In genomic region chr3:32140943-32141342, GRCh38 we compare ENCODE assay signal across 17 cellular contexts.
"Had no signal": no experiment of that assay in that cellular context is flagged by ENCODE, and none has a peak within 500 bp of the region (broad histone marks: within the 10 kb centered on the region; RNA-seq: fewer than 3 reads in every experiment).

No MANE protein-coding gene starts in this region.

- H3K27me3 ChIP-seq: adrenal gland, neutrophil had no signal

- DNase-seq: activated CD4-positive, alpha-beta T cell treated with anti-CD3 and anti-CD28 coated beads for 4 hours; activated CD8-positive, alpha-beta T cell treated with anti-CD3 and anti-CD28 coated beads for 36 hours; activated effector memory CD4-positive, alpha-beta T cell treated with anti-CD3 and anti-CD28 coated beads, Interleukin-2, amount 50 U/mL, for 16 hours; activated T-cell treated with anti-CD3 and anti-CD28 coated beads, Interleukin-2, amount 50 U/mL, for 4 hours; adrenal gland; cortex of kidney; effector memory CD8-positive, alpha-beta T cell; kidney glomerular epithelial cell; left ventricle myocardium superior; mesenchymal stem cell; naive thymus-derived CD8-positive, alpha-beta T cell; retina; T-helper 1 cell; T1000 had no signal

- H3K9ac ChIP-seq: parathyroid adenoma had no signal

- H2AFZ ChIP-seq: parathyroid adenoma had no signal

- H3K4me3 ChIP-seq: adrenal gland had no signal

- H3K36me3 ChIP-seq: adrenal gland, neutrophil had no signal

- H3K9me3 ChIP-seq: adrenal gland, neutrophil had no signal

- ATAC-seq: activated CD8-positive, alpha-beta T cell treated with anti-CD3 and anti-CD28 coated beads for 36 hours; activated T-cell treated with anti-CD3 and anti-CD28 coated beads, Interleukin-2, amount 50 U/mL, for 4 hours; effector memory CD8-positive, alpha-beta T cell; left ventricle myocardium superior; naive thymus-derived CD8-positive, alpha-beta T cell; stimulated activated effector memory CD8-positive, alpha-beta T cell treated with anti-CD3 and anti-CD28 coated beads, Interleukin-12 subunit alpha, Interleukin-12 subunit beta, amount 100 ng/mL, for 72 hours had no signal

- H3K27ac ChIP-seq: adrenal gland, neutrophil, parathyroid adenoma had no signal
